In genomic region chr19:45677351-45678230, GRCh38 we compare ENCODE assay signal across 8 cellular contexts. TPM values are rescaled to one million over a fixed set of nuclear protein-coding genes. Genes with fewer than 3 reads are reported as not detected.
A peak's percentile ranks its signal among the peaks of the same experiment; 100 is the strongest.
DNase-seq lines count a peak whose midpoint lies in the region; ATAC-seq and TF ChIP-seq lines count a peak whose summit lies in the region.

No MANE protein-coding gene starts in this region.

- ATAC-seq in HG03280 (IDR thresholded peaks at IDR 0.05; ENCODE audit: unreplicated experiment), result peak; percentile 56
- ATAC-seq in heart left ventricle, result peak in 3 of 4 donors; percentile 46 to 62 (median 53)

- H3K36me3 ChIP-seq in SU-DHL-6 (ENCODE audit: low read length) (no peaks in the 10 kb centered on the region), heart left ventricle (no peaks in the 10 kb centered on the region), prostate gland (no peaks in the 10 kb centered on the region), uterus (no peaks in the 10 kb centered on the region)

- H3F3A ChIP-seq in SU-DHL-6 (ENCODE audit: insufficient read depth), result peaks cover 3% of the 10 kb centered on the region; the same call in 1 of the 2 replicates

- H3K9me3 ChIP-seq in SU-DHL-6 (ENCODE audit: insufficient read depth, low read length), result no peaks in the 10 kb centered on the region
- H3K9me3 ChIP-seq in heart left ventricle, result no peaks in the 10 kb centered on the region
- H3K9me3 ChIP-seq in prostate gland, result no peaks in the 10 kb centered on the region
- no peaks in the 10 kb centered on the region for H3K9me3 ChIP-seq in uterus

- intact Hi-C loops in heart left ventricle (cut with DNase I), result no loop called here
- intact Hi-C loops in prostate gland (cut with DNase I), result no loop called here
- intact Hi-C loops in uterus (cut with DNase I; ENCODE audit: low total_unique reads), result no loop called here

- TF ChIP-seq CTCF in SU-DHL-6 (IDR thresholded peaks at IDR 0.05; ENCODE audit: insufficient read depth, low read length, poor library complexity, severe bottlenecking), result no peak
- TF ChIP-seq CTCF in heart left ventricle (IDR thresholded peaks at IDR 0.05), result peak in 1 of 12 donors; percentile 5
- TF ChIP-seq CTCF in prostate gland (IDR thresholded peaks at IDR 0.05), result peak in 1 of 4 experiments; percentile 43
- TF ChIP-seq CTCF in uterus (IDR thresholded peaks at IDR 0.05), result no peak

- TF ChIP-seq POLR2A in heart left ventricle (IDR thresholded peaks at IDR 0.05), result no peak
- TF ChIP-seq POLR2A in prostate gland (IDR thresholded peaks at IDR 0.05), result peak; percentile 21
- TF ChIP-seq POLR2A in uterus (IDR thresholded peaks at IDR 0.05), result no peak

- H3K4me2 ChIP-seq in SU-DHL-6 (ENCODE audit: low read depth, low read length, poor library complexity, severe bottlenecking), result peak overlapping the region; percentile 50

- no peaks in the 10 kb centered on the region for H3K79me2 ChIP-seq in SU-DHL-6 (ENCODE audit: insufficient read depth, low read length)

- H3K4me1 ChIP-seq in heart left ventricle (peaks cover 0 to 35% (median 15%) of the 10 kb centered on the region in 12 donors), prostate gland (replicated peaks) (peaks cover 3% of the 10 kb centered on the region), uterus (no peaks in the 10 kb centered on the region)

- H3K27me3 ChIP-seq in SU-DHL-6 (ENCODE audit: low read length) (no peaks in the 10 kb centered on the region), heart left ventricle (peaks cover 10 to 42% (median 27%) of the 10 kb centered on the region in 9 donors), prostate gland (replicated peaks; ENCODE audit: insufficient read depth) (no peaks in the 10 kb centered on the region), uterus (peaks cover 8 to 27% of the 10 kb centered on the region in 2 donors)

- H3K27ac Mint-ChIP-seq in activated naive CD8-positive, alpha-beta T cell treated with anti-CD3 and anti-CD28 coated beads for 36 hours, result peak overlapping the region; percentile 23

- no peaks in the 10 kb centered on the region for H3K27me3 Mint-ChIP-seq in activated naive CD8-positive, alpha-beta T cell treated with anti-CD3 and anti-CD28 coated beads for 36 hours

- H2AFZ ChIP-seq in SU-DHL-6 (ENCODE audit: low read depth, low read length, severe bottlenecking), result no peak overlapping the region

- H3K36me3 Mint-ChIP-seq in activated naive CD8-positive, alpha-beta T cell treated with anti-CD3 and anti-CD28 coated beads for 36 hours, result no peaks in the 10 kb centered on the region

- WGBS in heart left ventricle, 4 donors, result 9 to 17% (median 12%) methylated on average over 42 to 49 of the region's 49 CpGs
- WGBS in prostate gland, result 5% methylated on average over 42 of the region's 49 CpGs

- H3K27ac ChIP-seq in SU-DHL-6 (ENCODE audit: low read depth, low read length), result no peak overlapping the region
- no peak overlapping the region for H3K27ac ChIP-seq in heart left ventricle
- peak overlapping the region in 1 of 2 donors; percentile 33 for H3K27ac ChIP-seq in prostate gland
- H3K27ac ChIP-seq in uterus, result no peak overlapping the region

- DNase-seq in DMS 273 treated with DMSO at 0.1 percent for 48 hours (lab: John Stamatoyannopoulos, UW) (peak; percentile 83), heart left ventricle (peak; percentile 43 to 77 (median 70)), prostate gland (ENCODE audit: low spot score) (peak; percentile 92), uterus (peak; percentile 29 to 47), AML-193 (lab: John Stamatoyannopoulos, UW) (no peak)
- peak; percentile 84 for DNase-seq in activated naive CD8-positive, alpha-beta T cell treated with anti-CD3 and anti-CD28 coated beads for 36 hours

- 0 out of 2 replicates have a peak overlapping the region, but pooled peaks have one; percentile 15 for H3K9ac ChIP-seq in SU-DHL-6 (ENCODE audit: low read length)

- peak overlapping the region; percentile 75 for H3K4me3 Mint-ChIP-seq in activated naive CD8-positive, alpha-beta T cell treated with anti-CD3 and anti-CD28 coated beads for 36 hours

- no peak overlapping the region for H3K4me3 ChIP-seq in SU-DHL-6 (ENCODE audit: insufficient read depth, low read length, poor library complexity, severe bottlenecking)
- H3K4me3 ChIP-seq in heart left ventricle, result peak overlapping the region in 10 of 12 donors; percentile 5 to 47 (median 34)
- H3K4me3 ChIP-seq in prostate gland, result peak overlapping the region; percentile 29 to 30
- H3K4me3 ChIP-seq in uterus, result no peak overlapping the region

- H3K4me1 Mint-ChIP-seq in activated naive CD8-positive, alpha-beta T cell treated with anti-CD3 and anti-CD28 coated beads for 36 hours, result peaks cover 16% of the 10 kb centered on the region

- no peaks in the 10 kb centered on the region for H3K9me3 Mint-ChIP-seq in activated naive CD8-positive, alpha-beta T cell treated with anti-CD3 and anti-CD28 coated beads for 36 hours

- no peaks in the 10 kb centered on the region for H4K20me1 ChIP-seq in SU-DHL-6 (ENCODE audit: low read depth, low read length)

- H3K9me2 ChIP-seq in SU-DHL-6 (replicated peaks; ENCODE audit: insufficient read depth, low read length), result no peaks in the 10 kb centered on the region

RNA-seq across cellular contexts. Expression of gene GIPR, which starts 9.6 kb away (rescaled TPM):
- total RNA-seq in activated naive CD8-positive, alpha-beta T cell treated with anti-CD3 and anti-CD28 coated beads for 36 hours, result 1 to 10 TPM; 1.4 to 1.7 TPM
- 1 to 10 TPM in 7 of 9 donors, under 1 TPM in 2; 0.64 to 7.1 (median 4.8) TPM for total RNA-seq in heart left ventricle
- polyA plus RNA-seq in heart left ventricle, result 1 to 10 TPM; 1.9 to 8.1 TPM
- total RNA-seq in prostate gland, result 1 to 10 TPM; 2.6 to 4.9 TPM
- total RNA-seq in uterus, result under 1 TPM in 1 of 4 donors, not detected in 3; 0.98 TPM

RNA-seq across cellular contexts. Expression of gene SNRPD2, which starts 14.2 kb away (rescaled TPM):
- 100 to 1,000 TPM; 818 to 852 TPM for total RNA-seq in activated naive CD8-positive, alpha-beta T cell treated with anti-CD3 and anti-CD28 coated beads for 36 hours
- total RNA-seq in heart left ventricle (100 to 1,000 TPM; 149 to 343 (median 248) TPM), prostate gland (100 to 1,000 TPM; 132 to 240 TPM), uterus (100 to 1,000 TPM in 3 of 4 donors, 10 to 100 TPM in 1; 96.0 to 386 (median 310) TPM)
- 100 to 1,000 TPM; 318 to 343 TPM for polyA plus RNA-seq in heart left ventricle

RNA-seq across cellular contexts. Expression of gene QPCTL, which starts 14.9 kb away (rescaled TPM):
- total RNA-seq in activated naive CD8-positive, alpha-beta T cell treated with anti-CD3 and anti-CD28 coated beads for 36 hours, result 10 to 100 TPM; 16.4 to 16.7 TPM
- total RNA-seq in heart left ventricle (1 to 10 TPM; 1.5 to 5.5 (median 2.8) TPM), prostate gland (10 to 100 TPM in 1 of 2 donors, 1 to 10 TPM in 1; 5.2 to 18.4 TPM), uterus (10 to 100 TPM in 1 of 4 donors, 1 to 10 TPM in 2, not detected in 1; 6.5 to 18.2 (median 9.5) TPM)
- 1 to 10 TPM; 2.9 to 4.5 TPM for polyA plus RNA-seq in heart left ventricle

RNA-seq across cellular contexts. Expression of gene EML2, which starts 38.4 kb away (rescaled TPM):
- total RNA-seq in activated naive CD8-positive, alpha-beta T cell treated with anti-CD3 and anti-CD28 coated beads for 36 hours, result 10 to 100 TPM; 94.4 to 98.8 TPM
- total RNA-seq in heart left ventricle (10 to 100 TPM; 22.4 to 50.2 (median 44.1) TPM), prostate gland (10 to 100 TPM; 47.3 to 55.6 TPM), uterus (10 to 100 TPM in 2 of 4 donors, 1 to 10 TPM in 2; 1.2 to 18.4 (median 11.6) TPM)
- 10 to 100 TPM; 19.0 to 23.2 TPM for polyA plus RNA-seq in heart left ventricle

RNA-seq across cellular contexts. Expression of gene FBXO46, which starts 53.1 kb away (rescaled TPM):
- total RNA-seq in activated naive CD8-positive, alpha-beta T cell treated with anti-CD3 and anti-CD28 coated beads for 36 hours, result 10 to 100 TPM; 25.5 to 29.6 TPM
- total RNA-seq in heart left ventricle (10 to 100 TPM in 6 of 9 donors, 1 to 10 TPM in 3; 9.1 to 17.8 (median 10.3) TPM), prostate gland (10 to 100 TPM; 21.8 to 26.7 TPM), uterus (10 to 100 TPM in 3 of 4 donors, 1 to 10 TPM in 1; 7.0 to 36.1 (median 15.2) TPM)
- 1 to 10 TPM; 7.2 TPM for polyA plus RNA-seq in heart left ventricle

Comparison
In these comparisons a context has a peak if more than half of its experiments do, and no peak if none do; other contexts are left out.
1. DNase-seq: peak in DMS 273 treated with DMSO at 0.1 percent for 48 hours (single experiment), activated naive CD8-positive, alpha-beta T cell treated with anti-CD3 and anti-CD28 coated beads for 36 hours (single experiment), heart left ventricle (5 of 5), prostate gland (single experiment) and uterus (2 of 2); none in AML-193 (0 of 2).
2. H3K4me3 ChIP-seq: peak in heart left ventricle (10 of 12) and prostate gland (2 of 2); none in SU-DHL-6 (single experiment) and uterus (0 of 2).